Comparison of ENCODE assay signal across 9 cellular contexts in genomic region chr9:120891255-120891954, GRCh38. TPM values are rescaled to one million over a fixed set of nuclear protein-coding genes. Genes with fewer than 3 reads are reported as not detected.
DNase-seq lines count a peak whose midpoint lies in the region; ATAC-seq and TF ChIP-seq lines count a peak whose summit lies in the region.
"Had no signal": no experiment of that assay in that cellular context is flagged by ENCODE, and none has a peak within 500 bp of the region (broad histone marks: within the 10 kb centered on the region; RNA-seq: fewer than 3 reads in every experiment).

No MANE protein-coding gene starts in this region.

- H3K27ac ChIP-seq in colonic mucosa = peak overlapping the region; percentile 29

- peaks cover 7 to 10% of the 10 kb centered on the region in 2 donors for H3K36me3 Mint-ChIP-seq in stimulated activated naive B cell treated with anti-CD40 and anti-IgM and Interleukin-4, amounts not matched to agents 10 μg/mL and 1 μg/mL and 100 μg/mL, for 72 hours

- no peaks in the 10 kb centered on the region for H3K9me3 ChIP-seq in colonic mucosa

- peak overlapping the region in 1 of 2 donors; percentile 9 for H3K9ac ChIP-seq in colonic mucosa (ENCODE audit: low read depth in 2 of 2, low read length in 2 of 2)

- DNase-seq in HCEC 1CT (peak; percentile 80), colonic mucosa (no peak), posterior vena cava (ENCODE audit: low spot score) (no peak), NCI-H146 treated with DMSO at 0.1 percent for 48 hours (lab: John Stamatoyannopoulos, UW; ENCODE audit: unreplicated experiment) (no peak)
- peak; percentile 82 for DNase-seq in activated CD4-positive, alpha-beta T cell treated with anti-CD3 and anti-CD28 coated beads for 48 hours
- DNase-seq in stimulated activated naive B cell treated with anti-CD40 and anti-IgM and Interleukin-4, amounts not matched to agents 10 μg/mL and 1 μg/mL and 100 μg/mL, for 72 hours = no peak
- DNase-seq: NCI-H2171 treated with DMSO at 0.1 percent for 48 hours had no signal

- ATAC-seq in stimulated activated naive B cell treated with anti-CD40 and anti-IgM and Interleukin-4, amounts not matched to agents 10 μg/mL and 1 μg/mL and 100 μg/mL, for 72 hours (replicated peaks) = no peak
- ATAC-seq in HG02642 (IDR thresholded peaks at IDR 0.05; ENCODE audit: poor library complexity, unreplicated experiment) (no peak), HG03135 (IDR thresholded peaks at IDR 0.05; ENCODE audit: unreplicated experiment) (no peak)

- H3K4me1 Mint-ChIP-seq in stimulated activated naive B cell treated with anti-CD40 and anti-IgM and Interleukin-4, amounts not matched to agents 10 μg/mL and 1 μg/mL and 100 μg/mL, for 72 hours = peaks cover 49 to 83% of the 10 kb centered on the region in 2 donors

- H3K36me3 ChIP-seq in colonic mucosa = no peaks in the 10 kb centered on the region

- H3K27me3 ChIP-seq in colonic mucosa = no peaks in the 10 kb centered on the region

- H3K27me3 Mint-ChIP-seq in stimulated activated naive B cell treated with anti-CD40 and anti-IgM and Interleukin-4, amounts not matched to agents 10 μg/mL and 1 μg/mL and 100 μg/mL, for 72 hours = no peaks in the 10 kb centered on the region

- peak overlapping the region; percentile 25 to 68 for H3K4me3 Mint-ChIP-seq in stimulated activated naive B cell treated with anti-CD40 and anti-IgM and Interleukin-4, amounts not matched to agents 10 μg/mL and 1 μg/mL and 100 μg/mL, for 72 hours

- H3K4me1 ChIP-seq in colonic mucosa = peaks cover 4% of the 10 kb centered on the region

- peaks cover 2 to 4% of the 10 kb centered on the region in 2 donors for H3K9me3 Mint-ChIP-seq in stimulated activated naive B cell treated with anti-CD40 and anti-IgM and Interleukin-4, amounts not matched to agents 10 μg/mL and 1 μg/mL and 100 μg/mL, for 72 hours

- TF ChIP-seq CTCF in colonic mucosa (IDR thresholded peaks at IDR 0.05) = no peak

- intact Hi-C loops in colonic mucosa (cut with DNase I) (no loop called here), posterior vena cava (cut with DNase I) (no loop called here)

- no peak overlapping the region for H3K4me3 ChIP-seq in colonic mucosa

- peak overlapping the region; percentile 99 for H3K27ac Mint-ChIP-seq in stimulated activated naive B cell treated with anti-CD40 and anti-IgM and Interleukin-4, amounts not matched to agents 10 μg/mL and 1 μg/mL and 100 μg/mL, for 72 hours

RNA-seq across cellular contexts. Expression of gene PHF19, which starts 14.4 kb away (rescaled TPM):
- total RNA-seq in colonic mucosa (10 to 100 TPM; 23.8 to 50.3 TPM), posterior vena cava (10 to 100 TPM; 30.8 to 40.2 TPM)

RNA-seq across cellular contexts. Expression of gene TRAF1, which starts 35.2 kb away (rescaled TPM):
- total RNA-seq in colonic mucosa (1 to 10 TPM; 1.5 to 3.1 TPM), posterior vena cava (10 to 100 TPM; 10.2 to 14.6 TPM)

RNA-seq across cellular contexts. Expression of gene PSMD5, which starts 48.7 kb away (rescaled TPM):
- 10 to 100 TPM; 33.2 to 60.2 TPM for total RNA-seq in colonic mucosa
- 10 to 100 TPM; 31.3 to 37.5 TPM for total RNA-seq in posterior vena cava

Comparison
In these comparisons a context has a peak if more than half of its experiments do, and no peak if none do; other contexts are left out.
1. DNase-seq: peak in HCEC 1CT (single experiment) and activated CD4-positive, alpha-beta T cell treated with anti-CD3 and anti-CD28 coated beads for 48 hours (single experiment); none in colonic mucosa (single experiment), stimulated activated naive B cell treated with anti-CD40 and anti-IgM and Interleukin-4, amounts not matched to agents 10 μg/mL and 1 μg/mL and 100 μg/mL, for 72 hours (single experiment), posterior vena cava (single experiment) and NCI-H146 treated with DMSO at 0.1 percent for 48 hours (single experiment).